17 cellular contexts compared by ENCODE assay signal in genomic region chr1:184940694-184941093, GRCh38. TPM values are rescaled to one million over a fixed set of nuclear protein-coding genes. Genes with fewer than 3 reads are reported as not detected.
DNase-seq lines count a peak whose midpoint lies in the region; ATAC-seq, FAIRE-seq and TF ChIP-seq lines count a peak whose summit lies in the region.
"Had no signal": no experiment of that assay in that cellular context is flagged by ENCODE, and none has a peak within 500 bp of the region (broad histone marks: within the 10 kb centered on the region; RNA-seq: fewer than 3 reads in every experiment).

No MANE protein-coding gene starts in this region.

- no peak overlapping the region for H2AK9ac ChIP-seq in IMR-90 (replicated peaks; ENCODE audit: low read depth, low read length, poor library complexity)

- H3F3A ChIP-seq in DOHH2 (ENCODE audit: control insufficient read depth, insufficient read depth) (0 out of 2 replicates have a peak, but pooled peaks cover 3% of the 10 kb centered on the region), smooth muscle cell (ENCODE audit: low read depth) (peaks cover 5% of the 10 kb centered on the region)

- no peak overlapping the region for H3K27ac ChIP-seq in DOHH2 (ENCODE audit: low read depth, low read length)
- no peak overlapping the region for H3K27ac ChIP-seq in IMR-90 (ENCODE audit: insufficient read depth, low read length)
- H3K27ac ChIP-seq in GM12878 (ENCODE audit: control insufficient read depth, insufficient read depth): 0 out of 2 replicates have a peak overlapping the region, but pooled peaks have one; percentile 33
- H3K27ac ChIP-seq in smooth muscle cell (ENCODE audit: low read depth): peak overlapping the region; percentile 51
- H3K27ac ChIP-seq in gastroesophageal sphincter: no peak overlapping the region
- no peak overlapping the region for H3K27ac ChIP-seq in naive thymus-derived CD4-positive, alpha-beta T cell (ENCODE audit: low read depth, low read length)
- H3K27ac ChIP-seq: GM23248 had no signal

- H3K27ac Mint-ChIP-seq in naive thymus-derived CD4-positive, alpha-beta T cell: no peak overlapping the region

- H2BK20ac ChIP-seq in IMR-90 (ENCODE audit: low read depth, low read length): peak overlapping the region; percentile 63; the same call in 1 of the 2 replicates

- no peaks in the 10 kb centered on the region for H3K79me2 ChIP-seq in DOHH2 (ENCODE audit: control insufficient read depth, low read length)
- peaks cover 2% of the 10 kb centered on the region; the same call in 1 of the 2 replicates for H3K79me2 ChIP-seq in GM12878 (ENCODE audit: control insufficient read depth, insufficient read depth, low read length)
- no peaks in the 10 kb centered on the region for H3K79me2 ChIP-seq in smooth muscle cell (ENCODE audit: low read depth)

- H3K9me3 ChIP-seq in DOHH2 (ENCODE audit: control insufficient read depth, insufficient read depth, low read length) (no peaks in the 10 kb centered on the region), IMR-90 (ENCODE audit: control insufficient read depth, insufficient read depth, low read length) (no peaks in the 10 kb centered on the region), GM12878 (replicated peaks; ENCODE audit: control insufficient read depth, insufficient read depth, low read length) (no peaks in the 10 kb centered on the region; the same call in 2 of the 3 replicates), smooth muscle cell (replicated peaks; ENCODE audit: low read depth) (no peaks in the 10 kb centered on the region), gastroesophageal sphincter (no peaks in the 10 kb centered on the region)
- H3K9me3 ChIP-seq in naive thymus-derived CD4-positive, alpha-beta T cell (ENCODE audit: control insufficient read depth in 2 of 3, low read length in 3 of 3): no peaks in the 10 kb centered on the region
- H3K9me3 ChIP-seq: BE2C had no signal

- H3K4ac ChIP-seq in IMR-90 (ENCODE audit: low read depth, low read length): no peak overlapping the region

- RAD21 ChIA-PET in GM12878 (lab: Charles Lee; ENCODE audit: unreplicated experiment): interaction anchor here (1.0 to 2.0 kb wide), 5 partner anchors 30 to 49 kb away, joined by 4 to 7 read pairs (median 5); partner anchors contain the start of gene NIBAN1

- H2BK5ac ChIP-seq in IMR-90 (ENCODE audit: low read depth, low read length, poor library complexity, severe bottlenecking): no peak overlapping the region

- no peak overlapping the region for H3K56ac ChIP-seq in IMR-90 (ENCODE audit: extremely low read depth, insufficient read depth, low read length)

- no peaks in the 10 kb centered on the region for H3K9me3 Mint-ChIP-seq in naive thymus-derived CD4-positive, alpha-beta T cell

- no CpG with 5 or more reads among the region's 7 CpGs for WGBS in IMR-90 (ENCODE audit: extremely low coverage in 2 of 2, insufficient read length in 1 of 2), 2 experiments
- 95% methylated on average over 7 of the region's 7 CpGs for WGBS in GM12878 (ENCODE audit: insufficient coverage, insufficient replicate concordance, low lambda C conversion rate, missing lambda C conversion rate)
- 97% methylated on average over 7 of the region's 7 CpGs for WGBS in smooth muscle cell (ENCODE audit: low lambda C conversion rate)
- 97% methylated on average over 7 of the region's 7 CpGs for WGBS in gastroesophageal sphincter (ENCODE audit: low coverage in 1 of 2), 2 donors

- H4K20me1 ChIP-seq in DOHH2 (ENCODE audit: control insufficient read depth, insufficient read depth, low read depth, low read length) (no peaks in the 10 kb centered on the region), IMR-90 (ENCODE audit: insufficient read depth, low read length) (no peaks in the 10 kb centered on the region; the same call in 1 of the 2 replicates), GM12878 (ENCODE audit: control insufficient read depth, insufficient read depth) (no peaks in the 10 kb centered on the region), smooth muscle cell (ENCODE audit: low read depth) (no peaks in the 10 kb centered on the region)

- in situ Hi-C loops in IMR-90 (cut with MboI; ENCODE audit: low sequenced_read_pairs) (no loop called here), GM12878 (cut with MboI) (no loop called here)

- peaks cover 16 to 29% of the 10 kb centered on the region in 2 experiments for H3K79me1 ChIP-seq in IMR-90 (ENCODE audit: low read depth in 1 of 2, low read length in 2 of 2)

- FAIRE-seq in GM12878 (lab: Jason Lieb, UNC): no peak
- FAIRE-seq: HTR-8/SVneo had no signal

- dilution Hi-C loops in IMR-90 (cut with HindIII; ENCODE audit: low sequenced_read_pairs, unreplicated experiment): no loop called here

- H3K27me3 ChIP-seq in DOHH2 (ENCODE audit: control insufficient read depth, low read length): no peaks in the 10 kb centered on the region
- H3K27me3 ChIP-seq in IMR-90 (ENCODE audit: control insufficient read depth, insufficient read depth, low read length): no peaks in the 10 kb centered on the region
- H3K27me3 ChIP-seq in GM12878 (replicated peaks in 1 of 2; ENCODE audit: control insufficient read depth in 2 of 2, insufficient read depth in 2 of 2, low read length in 1 of 2): no peaks in the 10 kb centered on the region
- H3K27me3 ChIP-seq in smooth muscle cell (ENCODE audit: low read depth): no peaks in the 10 kb centered on the region
- H3K27me3 ChIP-seq in gastroesophageal sphincter: no peaks in the 10 kb centered on the region
- no peaks in the 10 kb centered on the region for H3K27me3 ChIP-seq in H7 (ENCODE audit: control insufficient read depth, insufficient read depth, low read length)
- H3K27me3 ChIP-seq in naive thymus-derived CD4-positive, alpha-beta T cell (ENCODE audit: control insufficient read depth in 2 of 2, insufficient read depth in 2 of 2, low read length in 2 of 2): no peaks in the 10 kb centered on the region
- H3K27me3 ChIP-seq: BE2C had no signal

- SMC1A ChIA-PET in GM12878 (lab: Charles Lee; ENCODE audit: uncharacterized antibody, unreplicated experiment): interaction anchor here (1.9 to 2.1 kb wide), 2 partner anchors 32 to 228 kb away, joined by 4 to 29 read pairs; partner anchors contain the start of gene NIBAN1

- H3K4me2 ChIP-seq in DOHH2 (ENCODE audit: low read length): 0 out of 2 replicates have a peak overlapping the region, but pooled peaks have one; percentile 32
- no peak overlapping the region for H3K4me2 ChIP-seq in IMR-90 (ENCODE audit: low read depth, low read length)
- no peak overlapping the region for H3K4me2 ChIP-seq in GM12878 (ENCODE audit: control insufficient read depth, insufficient read depth)
- peak overlapping the region; percentile 24 for H3K4me2 ChIP-seq in smooth muscle cell

- TF ChIP-seq RAD21 in IMR-90 (IDR thresholded peaks at IDR 0.05; ENCODE audit: low read length): no peak
- TF ChIP-seq RAD21 in GM12878 (IDR thresholded peaks at IDR 0.05; ENCODE audit: insufficient read depth, low read depth, low read length): no peak

- H2BK15ac ChIP-seq in IMR-90 (ENCODE audit: low read depth, low read length): peak overlapping the region; percentile 55; the same call in 1 of the 3 replicates

- H3K27me3 Mint-ChIP-seq in naive thymus-derived CD4-positive, alpha-beta T cell: no peaks in the 10 kb centered on the region

- H3K4me1 ChIP-seq in DOHH2 (ENCODE audit: control insufficient read depth, low read length) (peaks cover 41% of the 10 kb centered on the region), IMR-90 (ENCODE audit: control insufficient read depth, insufficient read depth, low read length) (peaks cover 5% of the 10 kb centered on the region), GM12878 (ENCODE audit: control insufficient read depth, insufficient read depth, low read length) (peaks cover 14% of the 10 kb centered on the region), smooth muscle cell (ENCODE audit: low read depth) (peaks cover 4% of the 10 kb centered on the region), gastroesophageal sphincter (peaks cover 7 to 66% (median 11%) of the 10 kb centered on the region in 3 donors)
- no peaks in the 10 kb centered on the region for H3K4me1 ChIP-seq in naive thymus-derived CD4-positive, alpha-beta T cell (ENCODE audit: control insufficient read depth in 2 of 2, insufficient read depth in 2 of 2, low read length in 2 of 2)
- H3K4me1 ChIP-seq: BE2C had no signal

- CTCF ChIA-PET in IMR-90 (lab: Yijun Ruan, JAX): no interaction called here
- CTCF ChIA-PET in GM12878 (lab: Yijun Ruan, JAX): interaction anchor here (1.0 to 2.2 kb wide), 4 partner anchors 28 to 277 kb away, joined by 3 to 7 read pairs (median 5); no protein-coding TSS in a partner anchor
- CTCF ChIA-PET in naive thymus-derived CD4-positive, alpha-beta T cell (lab: Charles Lee): no interaction called here

- H3K9ac ChIP-seq in IMR-90 (ENCODE audit: low read depth, low read length): no peak overlapping the region
- H3K9ac ChIP-seq in GM12878 (ENCODE audit: control insufficient read depth, insufficient read depth, low read length): no peak overlapping the region
- no peak overlapping the region for H3K9ac ChIP-seq in smooth muscle cell (ENCODE audit: low read depth)
- H3K9ac ChIP-seq: GM23248 had no signal

- intact Hi-C loops in IMR-90 (cut with micrococcal nuclease): no loop called here
- intact Hi-C loops in GM12878 (cut with micrococcal nuclease; ENCODE audit: unreplicated experiment): no loop called here
- intact Hi-C loops in naive thymus-derived CD4-positive, alpha-beta T cell (cut with micrococcal nuclease): no loop called here

- no peak overlapping the region for H2BK120ac ChIP-seq in IMR-90 (ENCODE audit: low read depth, low read length)

- no peaks in the 10 kb centered on the region for H3K9me2 ChIP-seq in DOHH2 (replicated peaks; ENCODE audit: control insufficient read depth, low read length)

- H4K91ac ChIP-seq in IMR-90 (ENCODE audit: insufficient read depth, low read depth, low read length): no peak overlapping the region

- H3K18ac ChIP-seq in IMR-90 (ENCODE audit: low read depth, low read length): no peak overlapping the region

- H3K4me1 Mint-ChIP-seq in naive thymus-derived CD4-positive, alpha-beta T cell: peaks cover 0 to 4% (median 0%) of the 10 kb centered on the region in 7 donors

- H2AFZ ChIP-seq in IMR-90 (replicated peaks; ENCODE audit: low read length, poor library complexity): no peak overlapping the region
- no peak overlapping the region for H2AFZ ChIP-seq in GM12878 (ENCODE audit: control insufficient read depth, low read depth, low read length)
- H2AFZ ChIP-seq in smooth muscle cell (ENCODE audit: low read depth): no peak overlapping the region
- H2AFZ ChIP-seq: GM23248 had no signal

- no peak overlapping the region for H4K8ac ChIP-seq in IMR-90 (ENCODE audit: low read depth in 2 of 2, low read length in 2 of 2)

- TF ChIP-seq CTCF in DOHH2 (IDR thresholded peaks at IDR 0.05; ENCODE audit: low read depth, low read length, poor library complexity, severe bottlenecking): no peak
- TF ChIP-seq CTCF in IMR-90 (conservative IDR thresholded peaks at IDR 0.05; ENCODE audit: low read depth, low read length): no peak
- no peak for TF ChIP-seq CTCF in GM12878 (IDR thresholded peaks at IDR 0.05 in 2 of 3, conservative IDR thresholded peaks at IDR 0.05 in 1 of 3; ENCODE audit: control insufficient read depth in 2 of 3, extremely low read depth in 1 of 3, insufficient read depth in 1 of 3, low read depth in 3 of 3, low read length in 3 of 3)
- TF ChIP-seq CTCF in smooth muscle cell (IDR thresholded peaks at IDR 0.05; ENCODE audit: borderline replicate concordance, insufficient read depth, poor library complexity, severe bottlenecking): no peak
- TF ChIP-seq CTCF in gastroesophageal sphincter (IDR thresholded peaks at IDR 0.05): no peak

- H3K36me3 Mint-ChIP-seq in naive thymus-derived CD4-positive, alpha-beta T cell: peaks cover 0 to 8% (median 0%) of the 10 kb centered on the region in 5 donors

- POLR2A ChIA-PET in IMR-90 (lab: Charles Lee; ENCODE audit: unreplicated experiment): no interaction called here
- POLR2A ChIA-PET in GM12878 (lab: Charles Lee): interaction anchor here (0.7 kb wide), 1 partner anchor 291 kb away, joined by 6 read pairs; no protein-coding TSS in a partner anchor
- POLR2A ChIA-PET in naive thymus-derived CD4-positive, alpha-beta T cell (lab: Charles Lee): no interaction called here

- ATAC-seq in IMR-90 (ENCODE audit: low read depth) (no peak), GM12878 (no peak), gastroesophageal sphincter (no peak)
- ATAC-seq in naive thymus-derived CD4-positive, alpha-beta T cell: no peak
- ATAC-seq: PC-3 had no signal

- no peaks in the 10 kb centered on the region; the same call in 1 of the 2 replicates for H3K9me1 ChIP-seq in IMR-90 (ENCODE audit: insufficient read depth, low read length)

- TF ChIP-seq EP300 in GM12878 (IDR thresholded peaks at IDR 0.05; ENCODE audit: borderline replicate concordance in 1 of 2, control insufficient read depth in 1 of 2, low read depth in 2 of 2, low read length in 2 of 2): no peak
- TF ChIP-seq EP300 in gastroesophageal sphincter (IDR thresholded peaks at IDR 0.05): no peak

- H4K5ac ChIP-seq in IMR-90 (ENCODE audit: low read depth, low read length): peak overlapping the region; percentile 76; the same call in 1 of the 2 replicates

- H3K4me3 ChIP-seq in DOHH2 (ENCODE audit: low read length): no peak overlapping the region
- H3K4me3 ChIP-seq in IMR-90 (ENCODE audit: insufficient read depth, low read depth, low read length): no peak overlapping the region
- no peak overlapping the region for H3K4me3 ChIP-seq in GM12878
- H3K4me3 ChIP-seq in smooth muscle cell: no peak overlapping the region
- H3K4me3 ChIP-seq in gastroesophageal sphincter: no peak overlapping the region
- H3K4me3 ChIP-seq in H7 (ENCODE audit: insufficient read depth, low read depth, low read length): no peak overlapping the region
- H3K4me3 ChIP-seq in naive thymus-derived CD4-positive, alpha-beta T cell (ENCODE audit: low read length): no peak overlapping the region
- H3K4me3 ChIP-seq: GM23248 had no signal

- H3K36me3 ChIP-seq in DOHH2 (ENCODE audit: control insufficient read depth, low read length) (no peaks in the 10 kb centered on the region), IMR-90 (ENCODE audit: control insufficient read depth, insufficient read depth, low read length) (no peaks in the 10 kb centered on the region), GM12878 (ENCODE audit: control insufficient read depth in 2 of 2, insufficient read depth in 2 of 2, low read length in 1 of 2) (no peaks in the 10 kb centered on the region), smooth muscle cell (ENCODE audit: low read depth) (no peaks in the 10 kb centered on the region), gastroesophageal sphincter (no peaks in the 10 kb centered on the region), H7 (replicated peaks; ENCODE audit: control insufficient read depth, insufficient read depth, low read length) (no peaks in the 10 kb centered on the region)
- H3K36me3 ChIP-seq in naive thymus-derived CD4-positive, alpha-beta T cell (ENCODE audit: control insufficient read depth in 2 of 3, insufficient read depth in 3 of 3, low read length in 3 of 3): no peaks in the 10 kb centered on the region
- H3K36me3 ChIP-seq: BE2C had no signal

- DNase-seq in IMR-90: no peak
- no peak for DNase-seq in GM12878 (ENCODE audit: low read depth, low spot score)
- DNase-seq in smooth muscle cell (lab: John Stamatoyannopoulos, UW; ENCODE audit: unreplicated experiment): no peak
- DNase-seq in H7: no peak
- DNase-seq in naive thymus-derived CD4-positive, alpha-beta T cell: no peak
- DNase-seq: BE2C, HCEC 1CT, NCI-H1105 treated with DMSO at 0.1 percent for 48 hours, NCI-H2081, NCI-H2171, NCI-H526, PC-3, Right ventricle myocardium superior had no signal

- TF ChIP-seq POLR2A in IMR-90 (IDR thresholded peaks at IDR 0.05; ENCODE audit: low read depth, low read length) (no peak), GM12878 (IDR thresholded peaks at IDR 0.05; ENCODE audit: low read depth, low read length) (no peak), gastroesophageal sphincter (IDR thresholded peaks at IDR 0.05) (no peak)

- no peak overlapping the region for H3K14ac ChIP-seq in IMR-90 (replicated peaks; ENCODE audit: low read depth, low read length)

- no peak overlapping the region for H3K23ac ChIP-seq in IMR-90 (ENCODE audit: low read depth, low read length)

- BruUV-seq in IMR-90 (replicated peaks; lab: Mats Ljungman, UMichigan) (no TSS peak), GM12878 (replicated peaks; lab: Mats Ljungman, UMichigan) (no TSS peak)

- H3K4me3 Mint-ChIP-seq in naive thymus-derived CD4-positive, alpha-beta T cell: no peak overlapping the region

- H2AK5ac ChIP-seq in IMR-90 (ENCODE audit: low read depth, low read length): 0 out of 2 replicates have a peak overlapping the region, but pooled peaks have one; percentile 73

RNA-seq across cellular contexts. Expression of gene NIBAN1, which starts 33.6 kb away (rescaled TPM):
- total RNA-seq in IMR-90 (2012; rRNA removed) (10.0 and 10.3 TPM in 2 replicates), GM12878 (2014; rRNA removed) (59.4 and 63.8 TPM in 2 replicates), GM12878 (2014; rRNA removed; fragmentation: Illumina TruSeq; extraction: Trizol) (58.9 and 59.9 TPM in 2 replicates), GM12878 (2021) (66.4 and 67.8 TPM in 2 replicates), smooth muscle cell (10.7 and 14.0 TPM in 2 replicates), gastroesophageal sphincter (100 to 1,000 TPM; 544 to 589 (median 567) TPM)
- polyA plus RNA-seq in IMR-90 (2012; rRNA removed) (3.2 and 4.0 TPM in 2 replicates), GM12878 (2011; rRNA removed) (14.0 and 14.3 TPM in 2 replicates), GM12878 (2014; fragmentation: Illumina TruSeq; extraction: Trizol) (62.3 and 69.0 TPM in 2 replicates), GM12878 (2014; fragmentation: Nextera tagmentation; extraction: Ambion mirVana) (10 to 100 TPM; 11.2 to 15.1 TPM), GM12878 (2014; rRNA removed) (40.0 and 40.9 TPM in 2 replicates), GM12878 (2016; fragmentation: Nextera tagmentation; extraction: Ambion mirVana) (10 to 100 TPM; 42.6 to 45.9 TPM), smooth muscle cell (7.3 and 8.5 TPM in 2 replicates)
- 1.6 and 1.8 TPM in 2 replicates for polyA plus RNA-seq in IMR-90 (2012; cell fraction: cytosol; rRNA removed)
- 0.94 and 4.1 TPM in 2 replicates for polyA plus RNA-seq in IMR-90 (2012; cell fraction: nucleus; rRNA removed; ENCODE audit: low replicate concordance)
- total RNA-seq in GM12878 (2013; cell fraction: nucleolus; rRNA removed): 16.0 and 19.5 TPM in 2 replicates
- 11.4 TPM for polyA plus RNA-seq in GM12878 (2011; ENCODE audit: low read depth)
- polyA plus RNA-seq in GM12878 (2011; cell fraction: cytosol; rRNA removed): 9.7 and 10.6 TPM in 2 replicates
- polyA plus RNA-seq in GM12878 (2011; cell fraction: nucleus; rRNA removed): 9.3 and 16.1 TPM in 2 replicates
- 15.2 TPM in 2 replicates for polyA plus RNA-seq in GM12878 (2012)
- 18.1 and 19.2 TPM in 2 replicates for polyA minus RNA-seq in GM12878 (2011; rRNA and poly(A)+ RNA removed)
- 7.4 and 10.1 TPM in 2 replicates for polyA minus RNA-seq in GM12878 (2011; cell fraction: cytosol; rRNA and poly(A)+ RNA removed)
- 8.0 and 15.4 TPM in 2 replicates for polyA minus RNA-seq in GM12878 (2011; cell fraction: nucleus; rRNA and poly(A)+ RNA removed)
- total RNA-seq in H7 (2014; rRNA removed; shearing (Covaris generic)): 3.6 and 3.8 TPM in 2 replicates
- 10 to 100 TPM in 2 of 5 experiments, 1 to 10 TPM in 3; 1.7 to 41.6 (median 4.6) TPM for total RNA-seq in naive thymus-derived CD4-positive, alpha-beta T cell
- under 1 TPM; 0.20 to 0.50 TPM for polyA plus RNA-seq in naive thymus-derived CD4-positive, alpha-beta T cell

Comparison
In these comparisons a context has a peak if more than half of its experiments do, and no peak if none do; other contexts are left out.
1. H3K27ac ChIP-seq: peak in GM12878 (single experiment) and smooth muscle cell (single experiment); none in DOHH2 (single experiment), IMR-90 (single experiment), gastroesophageal sphincter (0 of 4) and naive thymus-derived CD4-positive, alpha-beta T cell (single experiment).
2. H3K4me2 ChIP-seq: peak in DOHH2 (single experiment) and smooth muscle cell (single experiment); none in IMR-90 (single experiment) and GM12878 (single experiment).
3. RNA of gene NIBAN1, which starts 33.6 kb away (total RNA-seq): 544 to 589 TPM in gastroesophageal sphincter; 16.0 to 67.8 TPM in GM12878, 10.7 to 14.0 TPM in smooth muscle cell, 10.0 to 10.3 TPM in IMR-90, 1.7 to 41.6 TPM in naive thymus-derived CD4-positive, alpha-beta T cell and 3.6 to 3.8 TPM in H7; every median in the first group is over 4 times any median in the second.